ENCODE assay signal across 22 cellular contexts in genomic region chr15:90340345-90340744, GRCh38. TPM values are rescaled to one million over a fixed set of nuclear protein-coding genes. Genes with fewer than 3 reads are reported as not detected.
DNase-seq lines count a peak whose midpoint lies in the region; ATAC-seq and TF ChIP-seq lines count a peak whose summit lies in the region.
"Had no signal": no experiment of that assay in that cellular context is flagged by ENCODE, and none has a peak within 500 bp of the region (broad histone marks: within the 10 kb centered on the region; RNA-seq: fewer than 3 reads in every experiment).

No MANE protein-coding gene starts in this region.

- TF ChIP-seq CTCF in MM.1S (IDR thresholded peaks at IDR 0.05; ENCODE audit: low read length), result peak; percentile 25; the same call in 1 of the 2 replicates
- TF ChIP-seq CTCF in mucosa of descending colon (IDR thresholded peaks at IDR 0.05), result no peak
- no peak for TF ChIP-seq CTCF in type B pancreatic cell (conservative IDR thresholded peaks at IDR 0.05)

- no peak overlapping the region for H3K4me2 ChIP-seq in MM.1S (ENCODE audit: low read depth, low read length)
- H3K4me2 ChIP-seq: BLaER1 had no signal

- intact Hi-C loops in mucosa of descending colon (cut with DNase I, micrococcal nuclease), result no loop called here

- H3K4me3 Mint-ChIP-seq in activated naive CD4-positive, alpha-beta T cell treated with anti-CD3 and anti-CD28 coated beads, Interleukin-2, amount 10 ng/mL, durations not matched to agents 7 days and 5 days, result no peak overlapping the region
- H3K4me3 Mint-ChIP-seq in type B pancreatic cell, result no peak overlapping the region
- H3K4me3 Mint-ChIP-seq: activated CD4-positive, alpha-beta T cell treated with anti-CD3 and anti-CD28 coated beads for 36 hours; activated naive CD4-positive, alpha-beta T cell treated with anti-CD3 and anti-CD28 coated beads, Interleukin-2, amount 50 U/mL, for 24 hours; activated T-cell treated with anti-CD3 and anti-CD28 coated beads, Interleukin-2, amount 50 U/mL, for 72 hours; natural killer cell had no signal

- H3K27ac ChIP-seq in MM.1S (ENCODE audit: low read length), result no peak overlapping the region
- H3K27ac ChIP-seq: ascending aorta, BLaER1, esophagus muscularis mucosa, right atrium auricular region had no signal

- no peaks in the 10 kb centered on the region for H4K20me1 ChIP-seq in MM.1S (ENCODE audit: insufficient read depth, low read length)
- H4K20me1 ChIP-seq: BLaER1 had no signal

- H3K4me1 Mint-ChIP-seq in activated naive CD4-positive, alpha-beta T cell treated with anti-CD3 and anti-CD28 coated beads, Interleukin-2, amount 10 ng/mL, durations not matched to agents 7 days and 5 days, result peaks cover 18% of the 10 kb centered on the region
- H3K4me1 Mint-ChIP-seq in type B pancreatic cell (ENCODE audit: unreplicated experiment), result no peaks in the 10 kb centered on the region
- H3K4me1 Mint-ChIP-seq: natural killer cell had no signal

- peak; percentile 96 for ATAC-seq in mucosa of descending colon
- ATAC-seq: activated CD4-positive, alpha-beta T cell treated with anti-CD3 and anti-CD28 coated beads for 36 hours; activated T-cell treated with anti-CD3 and anti-CD28 coated beads, Interleukin-2, amount 50 U/mL, for 72 hours; natural killer cell had no signal

- H3K36me3 Mint-ChIP-seq in activated naive CD4-positive, alpha-beta T cell treated with anti-CD3 and anti-CD28 coated beads, Interleukin-2, amount 10 ng/mL, durations not matched to agents 7 days and 5 days, result no peaks in the 10 kb centered on the region
- no peaks in the 10 kb centered on the region for H3K36me3 Mint-ChIP-seq in type B pancreatic cell
- H3K36me3 Mint-ChIP-seq: activated naive CD4-positive, alpha-beta T cell treated with anti-CD3 and anti-CD28 coated beads, Interleukin-2, amount 50 U/mL, for 24 hours; natural killer cell had no signal

- H3K9me3 Mint-ChIP-seq in activated naive CD4-positive, alpha-beta T cell treated with anti-CD3 and anti-CD28 coated beads, Interleukin-2, amount 10 ng/mL, durations not matched to agents 7 days and 5 days, result no peaks in the 10 kb centered on the region
- H3K9me3 Mint-ChIP-seq in type B pancreatic cell, result no peaks in the 10 kb centered on the region
- H3K9me3 Mint-ChIP-seq: activated naive CD4-positive, alpha-beta T cell treated with anti-CD3 and anti-CD28 coated beads, Interleukin-2, amount 50 U/mL, for 24 hours; activated T-cell treated with anti-CD3 and anti-CD28 coated beads, Interleukin-2, amount 50 U/mL, for 72 hours; natural killer cell had no signal

- no peaks in the 10 kb centered on the region for H3K36me3 ChIP-seq in MM.1S (replicated peaks; ENCODE audit: insufficient read depth, low read length)
- no peaks in the 10 kb centered on the region for H3K36me3 ChIP-seq in mucosa of descending colon (ENCODE audit: low read depth)
- H3K36me3 ChIP-seq: ascending aorta, BLaER1, esophagus muscularis mucosa, right atrium auricular region had no signal

- H3K9me3 ChIP-seq in MM.1S (replicated peaks; ENCODE audit: insufficient read depth, low read length), result no peaks in the 10 kb centered on the region
- no peaks in the 10 kb centered on the region for H3K9me3 ChIP-seq in mucosa of descending colon
- H3K9me3 ChIP-seq: ascending aorta, BLaER1, esophagus muscularis mucosa, right atrium auricular region had no signal

- H3K27me3 Mint-ChIP-seq in activated naive CD4-positive, alpha-beta T cell treated with anti-CD3 and anti-CD28 coated beads, Interleukin-2, amount 10 ng/mL, durations not matched to agents 7 days and 5 days, result peaks cover 6% of the 10 kb centered on the region
- H3K27me3 Mint-ChIP-seq in type B pancreatic cell, result no peaks in the 10 kb centered on the region
- H3K27me3 Mint-ChIP-seq: activated CD4-positive, alpha-beta T cell treated with anti-CD3 and anti-CD28 coated beads for 36 hours; activated naive CD4-positive, alpha-beta T cell treated with anti-CD3 and anti-CD28 coated beads, Interleukin-2, amount 50 U/mL, for 24 hours had no signal

- H3K4me1 ChIP-seq in MM.1S (ENCODE audit: low read length) (no peaks in the 10 kb centered on the region), mucosa of descending colon (ENCODE audit: low read depth) (no peaks in the 10 kb centered on the region)

- no peak overlapping the region for H2AFZ ChIP-seq in MM.1S (ENCODE audit: low read length)

- H3K79me2 ChIP-seq in MM.1S (ENCODE audit: low read length), result no peaks in the 10 kb centered on the region

- no peaks in the 10 kb centered on the region for H3K27me3 ChIP-seq in MM.1S (replicated peaks; ENCODE audit: insufficient read depth, low read length)
- H3K27me3 ChIP-seq: ascending aorta, BLaER1, esophagus muscularis mucosa, right atrium auricular region had no signal

- H3K27ac Mint-ChIP-seq in activated naive CD4-positive, alpha-beta T cell treated with anti-CD3 and anti-CD28 coated beads, Interleukin-2, amount 10 ng/mL, durations not matched to agents 7 days and 5 days, result no peak overlapping the region
- no peak overlapping the region for H3K27ac Mint-ChIP-seq in type B pancreatic cell
- H3K27ac Mint-ChIP-seq: activated CD4-positive, alpha-beta T cell treated with anti-CD3 and anti-CD28 coated beads for 36 hours; activated naive CD4-positive, alpha-beta T cell treated with anti-CD3 and anti-CD28 coated beads, Interleukin-2, amount 50 U/mL, for 24 hours; activated T-cell treated with anti-CD3 and anti-CD28 coated beads, Interleukin-2, amount 50 U/mL, for 72 hours; natural killer cell had no signal

- CTCF ChIA-PET in activated naive CD4-positive, alpha-beta T cell treated with anti-CD3 and anti-CD28 coated beads, Interleukin-2, amount 10 ng/mL, durations not matched to agents 7 days and 5 days (lab: Charles Lee), result interaction anchor here (0.7 to 0.8 kb wide), 2 partner anchors 10 to 21 kb away, joined by 3 read pairs; no protein-coding TSS in a partner anchor

- H3K9me2 ChIP-seq in MM.1S (replicated peaks; ENCODE audit: insufficient read depth, low read length), result no peaks in the 10 kb centered on the region

- no peak overlapping the region for H3K9ac ChIP-seq in MM.1S (ENCODE audit: low read length)
- H3K9ac ChIP-seq: BLaER1 had no signal

- DNase-seq in NCI-H345 (lab: John Stamatoyannopoulos, UW) (peak; percentile 1), NCI-H345 treated with DMSO at 0.1 percent for 48 hours (lab: John Stamatoyannopoulos, UW; ENCODE audit: unreplicated experiment) (no peak), MM.1S (peak; percentile 65), SW480 (ENCODE audit: low spot score) (peak; percentile 66), mucosa of descending colon (peak; percentile 68 to 84 (median 82)), RKO (ENCODE audit: low spot score) (no peak), type B pancreatic cell (ENCODE audit: extremely low spot score, unreplicated experiment) (no peak)
- no peak for DNase-seq in activated naive CD4-positive, alpha-beta T cell treated with anti-CD3 and anti-CD28 coated beads, Interleukin-2, amount 10 ng/mL, durations not matched to agents 7 days and 5 days
- DNase-seq: activated CD4-positive, alpha-beta T cell treated with anti-CD3 and anti-CD28 coated beads for 36 hours; activated T-cell treated with anti-CD3 and anti-CD28 coated beads, Interleukin-2, amount 50 U/mL, for 72 hours; effector CD8-positive, alpha-beta T cell; GDM1; KG1; natural killer cell; NCI-H2081 treated with DMSO at 0.1 percent for 48 hours; substantia nigra; SW 1271 had no signal

- H3K4me3 ChIP-seq in MM.1S (ENCODE audit: low read length) (no peak overlapping the region), mucosa of descending colon (no peak overlapping the region)
- H3K4me3 ChIP-seq: ascending aorta, BLaER1, esophagus muscularis mucosa, right atrium auricular region had no signal

- no peaks in the 10 kb centered on the region for H3F3A ChIP-seq in MM.1S (ENCODE audit: insufficient read depth, low read length)

RNA-seq across cellular contexts. Expression of gene ZNF774, which starts 11.7 kb away (rescaled TPM):
- total RNA-seq in mucosa of descending colon (10 to 100 TPM; 11.8 to 17.8 (median 15.4) TPM), type B pancreatic cell (ENCODE audit: low replicate concordance) (4.8 and 5.5 TPM in 2 replicates)

RNA-seq across cellular contexts. Expression of gene IQGAP1, which starts 47.7 kb away (rescaled TPM):
- total RNA-seq in mucosa of descending colon (100 to 1,000 TPM; 186 to 242 (median 206) TPM), type B pancreatic cell (ENCODE audit: low replicate concordance) (80.4 and 131 TPM in 2 replicates)

Comparison
In these comparisons a context has a peak if more than half of its experiments do, and no peak if none do; other contexts are left out.
1. DNase-seq: peak in NCI-H345 (single experiment), MM.1S (single experiment), SW480 (single experiment) and mucosa of descending colon (3 of 3); none in NCI-H345 treated with DMSO at 0.1 percent for 48 hours (single experiment), activated naive CD4-positive, alpha-beta T cell treated with anti-CD3 and anti-CD28 coated beads, Interleukin-2, amount 10 ng/mL, durations not matched to agents 7 days and 5 days (single experiment), RKO (single experiment) and type B pancreatic cell (single experiment).